ENCODE assay signal across 8 cellular contexts in genomic region chr17:47423406-47424295, GRCh38.
DNase-seq lines count a peak whose midpoint lies in the region; ATAC-seq and TF ChIP-seq lines count a peak whose summit lies in the region.

No MANE protein-coding gene starts in this region.

- H3K9me3 Mint-ChIP-seq in activated CD4-positive, alpha-beta T cell treated with anti-CD3 and anti-CD28 coated beads for 36 hours (ENCODE audit: low read depth): peaks cover 4% of the 10 kb centered on the region

- H3K79me1 ChIP-seq in neuronal stem cell (ENCODE audit: low read depth, low read length): no peaks in the 10 kb centered on the region

- no peak overlapping the region for H2BK120ac ChIP-seq in neuronal stem cell (ENCODE audit: low read depth, low read length)

- no peaks in the 10 kb centered on the region for H4K20me1 ChIP-seq in PC-9 (ENCODE audit: insufficient read depth)

- no peak overlapping the region for H3K4me3 Mint-ChIP-seq in activated CD4-positive, alpha-beta T cell treated with anti-CD3 and anti-CD28 coated beads for 36 hours

- H3K27ac ChIP-seq in VCaP (peak overlapping the region; percentile 68), neuronal stem cell (replicated peaks; ENCODE audit: low read length) (no peak overlapping the region), PC-9 (no peak overlapping the region)

- H3K9me3 ChIP-seq in neuronal stem cell (replicated peaks in 1 of 2; ENCODE audit: control insufficient read depth in 2 of 2, insufficient read depth in 1 of 2, low read depth in 1 of 2, low read length in 2 of 2) (no peaks in the 10 kb centered on the region), PC-9 (ENCODE audit: insufficient read depth, low read depth) (no peaks in the 10 kb centered on the region; the same call in 1 of the 2 replicates)

- ATAC-seq in activated CD4-positive, alpha-beta T cell treated with anti-CD3 and anti-CD28 coated beads for 36 hours: peak; percentile 53
- ATAC-seq in HG03175 (IDR thresholded peaks at IDR 0.05; ENCODE audit: unreplicated experiment) (no peak), GM19035 (IDR thresholded peaks at IDR 0.05; ENCODE audit: unreplicated experiment) (no peak)

- CTCF ChIA-PET in activated CD4-positive, alpha-beta T cell treated with anti-CD3 and anti-CD28 coated beads for 36 hours (lab: Charles Lee): interaction anchor here (0.5 kb wide), 1 partner anchor 126 kb away, joined by 3 read pairs; no protein-coding TSS in a partner anchor
- CTCF ChIA-PET in PC-9 (lab: Charles Lee): no interaction called here

- no peak overlapping the region for H2BK15ac ChIP-seq in neuronal stem cell (ENCODE audit: low read length)

- POLR2A ChIA-PET in activated CD4-positive, alpha-beta T cell treated with anti-CD3 and anti-CD28 coated beads for 36 hours (lab: Charles Lee): no interaction called here
- POLR2A ChIA-PET in PC-9 (lab: Charles Lee; ENCODE audit: unreplicated experiment): no interaction called here

- peak overlapping the region; percentile 70 for H3K9ac ChIP-seq in neuronal stem cell (ENCODE audit: low read depth, low read length, poor library complexity)

- no peak overlapping the region for H4K91ac ChIP-seq in neuronal stem cell (ENCODE audit: low read depth, low read length, poor library complexity)

- no peak overlapping the region for H3K27ac Mint-ChIP-seq in activated CD4-positive, alpha-beta T cell treated with anti-CD3 and anti-CD28 coated beads for 36 hours

- peak overlapping the region; percentile 89 for H3K14ac ChIP-seq in neuronal stem cell (ENCODE audit: low read length)

- no peak overlapping the region for H4K8ac ChIP-seq in neuronal stem cell (ENCODE audit: low read depth, low read length)

- no peak overlapping the region for H2AK5ac ChIP-seq in neuronal stem cell (ENCODE audit: low read depth, low read length)

- H2AFZ ChIP-seq in neuronal stem cell (ENCODE audit: low read length): no peak overlapping the region
- H2AFZ ChIP-seq in PC-9: no peak overlapping the region

- H3K4me2 ChIP-seq in neuronal stem cell (ENCODE audit: insufficient read depth, low read length, poor library complexity, severe bottlenecking) (peak overlapping the region; percentile 93), PC-9 (no peak overlapping the region)

- BruUV-seq in PC-9 (replicated peaks; lab: Mats Ljungman, UMichigan): no TSS peak

- no peaks in the 10 kb centered on the region for H3K9me2 ChIP-seq in PC-9 (ENCODE audit: insufficient read depth)

- H3F3A ChIP-seq in PC-9 (ENCODE audit: insufficient read depth, low read depth): peaks cover 5% of the 10 kb centered on the region; the same call in 1 of the 2 replicates

- H3K4me3 ChIP-seq in fibroblast of the aortic adventitia (ENCODE audit: low read depth, low read length): peak overlapping the region; percentile 61
- H3K4me3 ChIP-seq in neuronal stem cell (ENCODE audit: low read length in 2 of 2): peak overlapping the region in 1 of 2 donors; percentile 77
- H3K4me3 ChIP-seq in PC-9: no peak overlapping the region

- no peaks in the 10 kb centered on the region for H3K4me1 ChIP-seq in neuronal stem cell (ENCODE audit: control insufficient read depth in 2 of 2, insufficient read depth in 1 of 2, low read depth in 1 of 2, low read length in 2 of 2)
- H3K4me1 ChIP-seq in PC-9 (replicated peaks; ENCODE audit: insufficient read depth): no peaks in the 10 kb centered on the region; the same call in 1 of the 2 replicates

- WGBS in neuronal stem cell (ENCODE audit: extremely low coverage in 2 of 2, insufficient read length in 2 of 2, insufficient replicate concordance in 1 of 2), 2 donors: no CpG with 5 or more reads among the region's 113 CpGs

- peak overlapping the region; percentile 55 for H3K23ac ChIP-seq in neuronal stem cell (ENCODE audit: low read depth, low read length, poor library complexity)

- peak; percentile 20 for DNase-seq in activated CD4-positive, alpha-beta T cell treated with anti-CD3 and anti-CD28 coated beads for 36 hours
- DNase-seq in activated CD4-positive, alpha-beta T cell treated with anti-CD3 and anti-CD28 coated beads for 1 hour: no peak
- no peak for DNase-seq in fibroblast of the aortic adventitia (ENCODE audit: low read depth)
- DNase-seq in neuronal stem cell (ENCODE audit: low spot score): no peak
- no peak for DNase-seq in PC-9

- no peaks in the 10 kb centered on the region for H3K79me2 ChIP-seq in PC-9 (ENCODE audit: low read depth)

- peaks cover 15% of the 10 kb centered on the region for H3K27me3 Mint-ChIP-seq in activated CD4-positive, alpha-beta T cell treated with anti-CD3 and anti-CD28 coated beads for 36 hours

- H3K36me3 ChIP-seq in neuronal stem cell (replicated peaks in 1 of 2; ENCODE audit: control insufficient read depth in 2 of 2, insufficient read depth in 2 of 2, low read length in 2 of 2) (peaks cover 0 to 7% of the 10 kb centered on the region in 2 donors), PC-9 (ENCODE audit: low read depth) (no peaks in the 10 kb centered on the region)

- no peak overlapping the region for H2BK12ac ChIP-seq in neuronal stem cell (ENCODE audit: low read length)

- peak overlapping the region; percentile 83 for H3K18ac ChIP-seq in neuronal stem cell (ENCODE audit: low read length)

- H3K27me3 ChIP-seq in neuronal stem cell (ENCODE audit: control insufficient read depth in 3 of 3, insufficient read depth in 3 of 3, low read depth in 1 of 3, low read length in 3 of 3): peaks cover 0 to 14% (median 5%) of the 10 kb centered on the region in 3 experiments
- no peaks in the 10 kb centered on the region for H3K27me3 ChIP-seq in PC-9 (ENCODE audit: insufficient read depth, low read depth)

- no peak overlapping the region for H3K4ac ChIP-seq in neuronal stem cell (ENCODE audit: low read length)

- peaks cover 4% of the 10 kb centered on the region for H3K4me1 Mint-ChIP-seq in activated CD4-positive, alpha-beta T cell treated with anti-CD3 and anti-CD28 coated beads for 36 hours

- peaks cover 25% of the 10 kb centered on the region for H3K36me3 Mint-ChIP-seq in activated CD4-positive, alpha-beta T cell treated with anti-CD3 and anti-CD28 coated beads for 36 hours (ENCODE audit: low read depth)

- intact Hi-C loops in activated CD4-positive, alpha-beta T cell treated with anti-CD3 and anti-CD28 coated beads for 36 hours (cut with DNase I, micrococcal nuclease): no loop called here
- intact Hi-C loops in PC-9 (cut with micrococcal nuclease; ENCODE audit: unreplicated experiment): no loop called here

- TF ChIP-seq CTCF in VCaP (conservative IDR thresholded peaks at IDR 0.05) (no peak), fibroblast of the aortic adventitia (IDR thresholded peaks at IDR 0.05; ENCODE audit: insufficient read depth, low read length) (no peak), PC-9 (conservative IDR thresholded peaks at IDR 0.05) (no peak)

- no peak overlapping the region for H2BK5ac ChIP-seq in neuronal stem cell (ENCODE audit: low read length)
